Comparison of ENCODE assay signal across 1 cellular context in the genomic region with DNA sequence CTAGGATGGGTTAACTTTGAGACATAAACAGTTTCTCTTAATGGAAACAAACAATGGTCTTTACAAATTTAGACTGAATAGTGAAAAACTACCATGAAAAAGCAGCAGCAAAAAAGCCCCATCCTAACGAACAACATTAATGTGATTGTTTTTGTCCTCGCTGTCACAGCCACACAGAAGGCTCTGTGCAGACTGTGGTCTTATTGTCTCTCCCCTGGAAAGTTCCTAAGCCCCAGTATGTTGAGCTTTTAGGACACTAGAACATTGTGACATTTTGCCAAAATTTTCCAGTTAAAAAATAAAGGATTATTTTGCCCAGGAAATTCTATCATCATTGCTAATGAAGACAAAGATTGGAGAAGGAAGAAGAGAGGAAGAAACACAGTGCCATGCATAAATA.
TF ChIP-seq lines count a peak whose summit lies in the region.

No MANE protein-coding gene starts in this region.

TF ChIP-seq in H1, 55 proteins besides CTCF, POLR2A, EP300 and RAD21:
- TF ChIP-seq, protein P1, sequence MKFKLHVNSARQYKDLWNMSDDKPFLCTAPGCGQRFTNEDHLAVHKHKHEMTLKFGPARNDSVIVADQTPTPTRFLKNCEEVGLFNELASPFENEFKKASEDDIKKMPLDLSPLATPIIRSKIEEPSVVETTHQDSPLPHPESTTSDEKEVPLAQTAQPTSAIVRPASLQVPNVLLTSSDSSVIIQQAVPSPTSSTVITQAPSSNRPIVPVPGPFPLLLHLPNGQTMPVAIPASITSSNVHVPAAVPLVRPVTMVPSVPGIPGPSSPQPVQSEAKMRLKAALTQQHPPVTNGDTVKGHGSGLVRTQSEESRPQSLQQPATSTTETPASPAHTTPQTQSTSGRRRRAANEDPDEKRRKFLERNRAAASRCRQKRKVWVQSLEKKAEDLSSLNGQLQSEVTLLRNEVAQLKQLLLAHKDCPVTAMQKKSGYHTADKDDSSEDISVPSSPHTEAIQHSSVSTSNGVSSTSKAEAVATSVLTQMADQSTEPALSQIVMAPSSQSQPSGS (IDR thresholded peaks at IDR 0.05; ENCODE audit: low read length): no peak
- no peak for TF ChIP-seq SAP30 (IDR thresholded peaks at IDR 0.05; ENCODE audit: insufficient read depth, insufficient replicate concordance, low read length)
